In the genomic region with DNA sequence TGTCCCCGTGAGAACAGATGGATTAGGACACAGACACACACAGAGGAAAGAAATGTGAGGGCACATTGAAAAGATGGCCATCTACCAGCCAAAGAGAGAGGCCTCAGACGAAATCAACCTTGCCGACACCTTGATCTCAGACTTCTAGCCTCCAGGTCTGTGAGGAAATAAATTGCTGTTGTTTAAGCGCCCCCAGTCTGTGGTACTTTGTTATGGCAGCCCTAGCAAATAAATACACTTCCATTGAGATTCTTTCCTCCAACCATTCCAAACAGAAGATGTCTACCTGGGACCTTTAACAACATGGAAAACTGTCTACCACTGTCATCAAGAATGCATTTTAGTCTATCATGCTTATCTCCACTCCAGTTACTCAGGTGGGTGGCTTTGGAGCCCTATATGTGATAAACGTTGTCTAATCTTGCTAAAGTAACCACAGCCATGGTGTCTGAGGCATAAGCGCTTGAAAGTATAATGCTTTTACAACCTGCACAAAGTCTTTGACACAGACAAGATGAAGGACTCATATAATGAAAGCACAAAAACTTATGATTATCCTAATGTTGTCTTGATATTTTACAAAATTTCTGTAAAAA, we compare ENCODE assay signal across 8 cellular contexts.
DNase-seq lines count a peak whose midpoint lies in the region; ATAC-seq and TF ChIP-seq lines count a peak whose summit lies in the region.

No MANE protein-coding gene starts in this region.

- H3K4me1 ChIP-seq in Panc1 (ENCODE audit: control insufficient read depth, insufficient read depth, low read length): no peaks in the 10 kb centered on the region
- no peaks in the 10 kb centered on the region for H3K4me1 ChIP-seq in thoracic aorta (ENCODE audit: control insufficient read depth in 1 of 2, low read depth in 2 of 2)

- DNase-seq in GM12865 (ENCODE audit: low read depth) (peak; percentile 56), Panc1 (ENCODE audit: low read depth, low spot score) (peak; percentile 5), glomerular visceral epithelial cell (ENCODE audit: extremely low spot score) (peak; percentile 36), thoracic aorta (ENCODE audit: low spot score) (no peak), lower leg skin (ENCODE audit: low spot score in 2 of 2) (no peak), GDM1 (lab: John Stamatoyannopoulos, UW) (no peak)
- DNase-seq in activated CD4-positive, alpha-beta memory T cell treated with anti-CD3 and anti-CD28 coated beads for 36 hours: no peak

- no peaks in the 10 kb centered on the region for H3K36me3 ChIP-seq in Panc1 (ENCODE audit: control insufficient read depth, insufficient read depth, low read length)
- H3K36me3 ChIP-seq in thoracic aorta: no peaks in the 10 kb centered on the region

- no peaks in the 10 kb centered on the region for H3K4me1 Mint-ChIP-seq in activated CD4-positive, alpha-beta memory T cell treated with anti-CD3 and anti-CD28 coated beads for 36 hours (ENCODE audit: low read depth)

- CTCF ChIA-PET in Panc1 (lab: Charles Lee): no interaction called here
- CTCF ChIA-PET in activated CD4-positive, alpha-beta memory T cell treated with anti-CD3 and anti-CD28 coated beads for 36 hours (lab: Charles Lee): no interaction called here

- TF ChIP-seq POLR2A in lower leg skin (IDR thresholded peaks at IDR 0.05): no peak

- TF ChIP-seq CTCF in GM12865 (IDR thresholded peaks at IDR 0.05; ENCODE audit: insufficient read depth, low read depth, low read length, missing control alignments) (peak; percentile 44), Panc1 (IDR thresholded peaks at IDR 0.05) (peak; percentile 55), thoracic aorta (IDR thresholded peaks at IDR 0.05) (peak; percentile 47), lower leg skin (IDR thresholded peaks at IDR 0.05) (no peak)

- no peaks in the 10 kb centered on the region for H3K27me3 Mint-ChIP-seq in activated CD4-positive, alpha-beta memory T cell treated with anti-CD3 and anti-CD28 coated beads for 36 hours

- H3K9me3 ChIP-seq in Panc1 (ENCODE audit: control insufficient read depth, insufficient read depth, low read depth, low read length) (no peaks in the 10 kb centered on the region), thoracic aorta (no peaks in the 10 kb centered on the region)

- H3K36me3 Mint-ChIP-seq in activated CD4-positive, alpha-beta memory T cell treated with anti-CD3 and anti-CD28 coated beads for 36 hours: no peaks in the 10 kb centered on the region

- WGBS in lower leg skin, 2 donors: 59 to 70% methylated on average over 6 of the region's 6 CpGs

- POLR2A ChIA-PET in Panc1 (lab: Charles Lee): no interaction called here
- POLR2A ChIA-PET in activated CD4-positive, alpha-beta memory T cell treated with anti-CD3 and anti-CD28 coated beads for 36 hours (lab: Charles Lee): no interaction called here

- intact Hi-C loops in Panc1 (cut with micrococcal nuclease; ENCODE audit: unreplicated experiment): no loop called here
- intact Hi-C loops in lower leg skin (cut with DNase I; ENCODE audit: low total_unique reads): loop anchor here (10.0 kb wide), 1 partner anchor 551 kb away; no protein-coding TSS in a partner anchor
- intact Hi-C loops in activated CD4-positive, alpha-beta memory T cell treated with anti-CD3 and anti-CD28 coated beads for 36 hours (cut with micrococcal nuclease): no loop called here

- H3K27ac Mint-ChIP-seq in activated CD4-positive, alpha-beta memory T cell treated with anti-CD3 and anti-CD28 coated beads for 36 hours: no peak overlapping the region

- H3K27me3 ChIP-seq in Panc1 (ENCODE audit: control insufficient read depth, insufficient read depth, low read length): 0 out of 2 replicates have a peak, but pooled peaks cover 2% of the 10 kb centered on the region
- H3K27me3 ChIP-seq in thoracic aorta (replicated peaks; ENCODE audit: insufficient read depth): no peaks in the 10 kb centered on the region

- ATAC-seq in HG02884 (IDR thresholded peaks at IDR 0.05; ENCODE audit: unreplicated experiment) (peak; percentile 54), Panc1 (no peak), thoracic aorta (ENCODE audit: insufficient number of reproducible peaks, low FRiP score, low read depth) (peak; percentile 45)

- in situ Hi-C loops in Panc1 (cut with HindIII; ENCODE audit: low pct_unique_long_range_greater_than_20kb, low sequenced_read_pairs): no loop called here

- H3K4me3 ChIP-seq in GM12865 (ENCODE audit: low read depth, low read length) (no peak overlapping the region), Panc1 (ENCODE audit: low read depth in 2 of 2, low read length in 2 of 2) (no peak overlapping the region), thoracic aorta (no peak overlapping the region), lower leg skin (ENCODE audit: low read depth, poor library complexity, severe bottlenecking) (no peak overlapping the region)

- H3K4me3 Mint-ChIP-seq in activated CD4-positive, alpha-beta memory T cell treated with anti-CD3 and anti-CD28 coated beads for 36 hours: no peak overlapping the region

- no TSS peak for BruUV-seq in Panc1 (replicated peaks; lab: Mats Ljungman, UMichigan)

- no peak overlapping the region for H3K27ac ChIP-seq in Panc1 (ENCODE audit: low read length)
- H3K27ac ChIP-seq in thoracic aorta: no peak overlapping the region

- peaks cover 10% of the 10 kb centered on the region for H3K9me3 Mint-ChIP-seq in activated CD4-positive, alpha-beta memory T cell treated with anti-CD3 and anti-CD28 coated beads for 36 hours

Comparison
In these comparisons a context has a peak if more than half of its experiments do, and no peak if none do; other contexts are left out.
1. DNase-seq: peak in GM12865 (single experiment), Panc1 (single experiment) and glomerular visceral epithelial cell (single experiment); none in thoracic aorta (single experiment), lower leg skin (0 of 2), GDM1 (single experiment) and activated CD4-positive, alpha-beta memory T cell treated with anti-CD3 and anti-CD28 coated beads for 36 hours (single experiment).
2. CTCF ChIP-seq: peak in GM12865 (single experiment), Panc1 (single experiment) and thoracic aorta (single experiment); none in lower leg skin (0 of 3).